In genomic region chr5:74767579-74767913, GRCh38 we compare ENCODE assay signal across 2 cellular contexts.
TF ChIP-seq lines count a peak whose summit lies in the region.

No MANE protein-coding gene starts in this region.

TF ChIP-seq in HEK293, 187 proteins besides CTCF, POLR2A, EP300 and RAD21:
- TF ChIP-seq ZNF514 (tag by site-specific recombination; IDR thresholded peaks at IDR 0.05) (no peak), KLF9 (tag by site-specific recombination; IDR thresholded peaks at IDR 0.05; ENCODE audit: low read depth) (0 out of 2 replicates have a peak, but pooled peaks have one; percentile 6)

TF ChIP-seq in GM12878, 131 proteins besides CTCF, POLR2A, EP300 and RAD21:
- TF ChIP-seq CUX1 (IDR thresholded peaks at IDR 0.05; ENCODE audit: insufficient replicate concordance, low read depth, low read length) (no peak), BACH1 (IDR thresholded peaks at IDR 0.05; ENCODE audit: borderline replicate concordance) (no peak), BCL3 (IDR thresholded peaks at IDR 0.05; ENCODE audit: borderline replicate concordance, insufficient read depth, low read depth, low read length, poor library complexity, severe bottlenecking) (no peak)
